Comparison of ENCODE assay signal across 1 cellular context in the genomic region with DNA sequence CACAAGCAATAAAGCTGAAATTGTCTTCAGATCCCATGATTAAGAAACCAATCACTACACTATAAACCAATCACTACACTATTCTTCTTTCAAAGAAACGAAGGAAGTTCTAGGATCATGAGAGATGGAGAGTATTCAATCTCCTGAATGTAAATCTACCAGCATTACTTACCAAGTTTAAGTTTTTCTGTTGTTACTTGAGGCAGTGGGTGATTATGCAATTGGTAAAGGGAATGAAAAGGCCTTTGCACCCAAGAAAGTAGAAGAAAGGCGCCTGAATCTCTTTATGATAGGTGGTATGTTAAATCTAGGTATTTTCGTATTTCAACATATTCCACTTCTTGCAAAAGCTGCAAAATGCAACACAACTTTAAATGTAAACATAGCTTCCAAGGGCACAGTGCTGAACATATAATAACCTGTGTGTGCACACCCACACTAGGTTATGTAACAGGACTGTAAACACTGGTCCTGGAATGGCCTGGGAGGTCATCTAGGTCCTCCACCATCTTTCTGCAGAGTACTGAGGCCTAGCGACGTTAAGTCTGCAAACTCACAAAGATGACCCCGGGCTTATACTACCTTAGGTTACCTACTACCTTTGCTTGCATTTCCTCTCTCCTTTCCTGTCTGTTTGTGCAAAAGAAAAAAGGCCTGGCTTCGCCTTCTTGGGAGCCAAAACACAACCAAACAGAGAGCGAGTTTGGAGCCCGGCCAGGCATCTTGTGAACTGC.
TF ChIP-seq lines count a peak whose summit lies in the region.

No MANE protein-coding gene starts in this region.

TF ChIP-seq in HepG2, 621 proteins besides CTCF, POLR2A, EP300 and RAD21 (continued from another document and continues in another):
- TF ChIP-seq ZBTB44 (CRISPR knock-in tag; IDR thresholded peaks at IDR 0.05) (no peak), SNAI1 (CRISPR knock-in tag; IDR thresholded peaks at IDR 0.05; ENCODE audit: borderline replicate concordance) (peak; percentile 42; the same call in 1 of the 2 replicates), CBX1 (IDR thresholded peaks at IDR 0.05; ENCODE audit: low read depth) (no peak), ZNF781 (CRISPR knock-in tag; IDR thresholded peaks at IDR 0.05; ENCODE audit: borderline replicate concordance, not compliant biosample characterization) (peak; percentile 27), RERE (CRISPR knock-in tag; IDR thresholded peaks at IDR 0.05; ENCODE audit: low read depth) (0 out of 2 replicates have a peak, but pooled peaks have one; percentile 17), ZSCAN30 (CRISPR knock-in tag; IDR thresholded peaks at IDR 0.05) (no peak), NFIC (IDR thresholded peaks at IDR 0.05; ENCODE audit: low read length) (peak; percentile 59; the same call in 1 of the 2 replicates), ZNF768 (CRISPR knock-in tag; IDR thresholded peaks at IDR 0.05) (no peak), TRIM24 (CRISPR knock-in tag; IDR thresholded peaks at IDR 0.05) (no peak), ZNF460 (CRISPR knock-in tag; IDR thresholded peaks at IDR 0.05; ENCODE audit: borderline replicate concordance) (no peak; the same call in 1 of the 2 replicates), KLF13 (CRISPR knock-in tag; IDR thresholded peaks at IDR 0.05) (no peak), TCF7 (IDR thresholded peaks at IDR 0.05; ENCODE audit: low read depth) (0 out of 2 replicates have a peak, but pooled peaks have one; percentile 13), CBX2 (IDR thresholded peaks at IDR 0.05; ENCODE audit: low read depth, low read length) (no peak), CBX2 (CRISPR knock-in tag; IDR thresholded peaks at IDR 0.05; ENCODE audit: low read depth) (no peak), PAXIP1 (CRISPR knock-in tag; conservative IDR thresholded peaks at IDR 0.05) (peak; percentile 75), FOXP1 (IDR thresholded peaks at IDR 0.05) (peak; percentile 89), FOXP1 (CRISPR knock-in tag; IDR thresholded peaks at IDR 0.05) (peak; percentile 95), RNF219 (CRISPR knock-in tag; IDR thresholded peaks at IDR 0.05) (no peak), KDM3A (CRISPR knock-in tag; IDR thresholded peaks at IDR 0.05; ENCODE audit: low read depth) (0 out of 2 replicates have a peak, but pooled peaks have one; percentile 44), ZNF644 (CRISPR knock-in tag; IDR thresholded peaks at IDR 0.05; ENCODE audit: low read depth) (peak; percentile 90; the same call in 1 of the 2 replicates), ZNF33A (CRISPR knock-in tag; IDR thresholded peaks at IDR 0.05; ENCODE audit: borderline replicate concordance) (no peak), NBN (conservative IDR thresholded peaks at IDR 0.05) (no peak), ZNF607 (CRISPR knock-in tag; IDR thresholded peaks at IDR 0.05; ENCODE audit: borderline replicate concordance) (no peak), RCOR2 (CRISPR knock-in tag; IDR thresholded peaks at IDR 0.05) (peak; percentile 87), ZNF746 (CRISPR knock-in tag; IDR thresholded peaks at IDR 0.05) (no peak), TEAD3 (CRISPR knock-in tag; optimal IDR thresholded peaks at IDR 0.05; ENCODE audit: borderline replicate concordance) (peak; percentile 96), U2AF1 (optimal IDR thresholded peaks at IDR 0.05; ENCODE audit: low read depth, low read length) (no peak)
- TF ChIP-seq, protein P1, sequence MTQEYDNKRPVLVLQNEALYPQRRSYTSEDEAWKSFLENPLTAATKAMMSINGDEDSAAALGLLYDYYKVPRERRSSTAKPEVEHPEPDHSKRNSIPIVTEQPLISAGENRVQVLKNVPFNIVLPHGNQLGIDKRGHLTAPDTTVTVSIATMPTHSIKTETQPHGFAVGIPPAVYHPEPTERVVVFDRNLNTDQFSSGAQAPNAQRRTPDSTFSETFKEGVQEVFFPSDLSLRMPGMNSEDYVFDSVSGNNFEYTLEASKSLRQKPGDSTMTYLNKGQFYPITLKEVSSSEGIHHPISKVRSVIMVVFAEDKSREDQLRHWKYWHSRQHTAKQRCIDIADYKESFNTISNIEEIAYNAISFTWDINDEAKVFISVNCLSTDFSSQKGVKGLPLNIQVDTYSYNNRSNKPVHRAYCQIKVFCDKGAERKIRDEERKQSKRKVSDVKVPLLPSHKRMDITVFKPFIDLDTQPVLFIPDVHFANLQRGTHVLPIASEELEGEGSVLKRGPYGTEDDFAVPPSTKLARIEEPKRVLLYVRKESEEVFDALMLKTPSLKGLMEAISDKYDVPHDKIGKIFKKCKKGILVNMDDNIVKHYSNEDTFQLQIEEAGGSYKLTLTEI (CRISPR knock-in tag; conservative IDR thresholded peaks at IDR 0.05) = no peak
- TF ChIP-seq, protein P2, sequence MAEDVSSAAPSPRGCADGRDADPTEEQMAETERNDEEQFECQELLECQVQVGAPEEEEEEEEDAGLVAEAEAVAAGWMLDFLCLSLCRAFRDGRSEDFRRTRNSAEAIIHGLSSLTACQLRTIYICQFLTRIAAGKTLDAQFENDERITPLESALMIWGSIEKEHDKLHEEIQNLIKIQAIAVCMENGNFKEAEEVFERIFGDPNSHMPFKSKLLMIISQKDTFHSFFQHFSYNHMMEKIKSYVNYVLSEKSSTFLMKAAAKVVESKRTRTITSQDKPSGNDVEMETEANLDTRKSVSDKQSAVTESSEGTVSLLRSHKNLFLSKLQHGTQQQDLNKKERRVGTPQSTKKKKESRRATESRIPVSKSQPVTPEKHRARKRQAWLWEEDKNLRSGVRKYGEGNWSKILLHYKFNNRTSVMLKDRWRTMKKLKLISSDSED (CRISPR knock-in tag; IDR thresholded peaks at IDR 0.05) = no peak
- TF ChIP-seq, protein P3, sequence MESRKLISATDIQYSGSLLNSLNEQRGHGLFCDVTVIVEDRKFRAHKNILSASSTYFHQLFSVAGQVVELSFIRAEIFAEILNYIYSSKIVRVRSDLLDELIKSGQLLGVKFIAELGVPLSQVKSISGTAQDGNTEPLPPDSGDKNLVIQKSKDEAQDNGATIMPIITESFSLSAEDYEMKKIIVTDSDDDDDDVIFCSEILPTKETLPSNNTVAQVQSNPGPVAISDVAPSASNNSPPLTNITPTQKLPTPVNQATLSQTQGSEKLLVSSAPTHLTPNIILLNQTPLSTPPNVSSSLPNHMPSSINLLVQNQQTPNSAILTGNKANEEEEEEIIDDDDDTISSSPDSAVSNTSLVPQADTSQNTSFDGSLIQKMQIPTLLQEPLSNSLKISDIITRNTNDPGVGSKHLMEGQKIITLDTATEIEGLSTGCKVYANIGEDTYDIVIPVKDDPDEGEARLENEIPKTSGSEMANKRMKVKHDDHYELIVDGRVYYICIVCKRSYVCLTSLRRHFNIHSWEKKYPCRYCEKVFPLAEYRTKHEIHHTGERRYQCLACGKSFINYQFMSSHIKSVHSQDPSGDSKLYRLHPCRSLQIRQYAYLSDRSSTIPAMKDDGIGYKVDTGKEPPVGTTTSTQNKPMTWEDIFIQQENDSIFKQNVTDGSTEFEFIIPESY (CRISPR knock-in tag; IDR thresholded peaks at IDR 0.05) = peak; percentile 60
- TF ChIP-seq, protein P4, sequence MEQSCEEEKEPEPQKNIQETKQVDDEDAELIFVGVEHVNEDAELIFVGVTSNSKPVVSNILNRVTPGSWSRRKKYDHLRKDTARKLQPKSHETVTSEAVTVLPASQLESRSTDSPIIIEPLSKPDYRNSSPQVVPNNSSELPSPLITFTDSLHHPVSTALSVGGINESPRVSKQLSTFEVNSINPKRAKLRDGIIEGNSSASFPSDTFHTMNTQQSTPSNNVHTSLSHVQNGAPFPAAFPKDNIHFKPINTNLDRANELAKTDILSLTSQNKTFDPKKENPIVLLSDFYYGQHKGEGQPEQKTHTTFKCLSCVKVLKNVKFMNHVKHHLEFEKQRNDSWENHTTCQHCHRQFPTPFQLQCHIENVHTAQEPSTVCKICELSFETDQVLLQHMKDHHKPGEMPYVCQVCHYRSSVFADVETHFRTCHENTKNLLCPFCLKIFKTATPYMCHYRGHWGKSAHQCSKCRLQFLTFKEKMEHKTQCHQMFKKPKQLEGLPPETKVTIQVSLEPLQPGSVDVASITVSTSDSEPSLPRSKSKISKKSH (CRISPR knock-in tag; IDR thresholded peaks at IDR 0.05; ENCODE audit: borderline replicate concordance) = no peak
